In genomic region chr6:67976486-67976885, GRCh38 we compare ENCODE assay signal across 7 cellular contexts.
"Had no signal": no experiment of that assay in that cellular context is flagged by ENCODE, and none has a peak within 500 bp of the region (broad histone marks: within the 10 kb centered on the region; RNA-seq: fewer than 3 reads in every experiment).

No MANE protein-coding gene starts in this region.

- FAIRE-seq: HepG2, HTR-8/SVneo had no signal

- H3K9ac ChIP-seq: KMS-11 had no signal

- H3K4me2 ChIP-seq: KMS-11 had no signal

- DNase-seq: IMR-90, KBM-7, KG1 had no signal

- ATAC-seq: HepG2 had no signal

- H3K27ac ChIP-seq: HL-60, KMS-11 had no signal
